ENCODE assay signal across 1 cellular context in the genomic region with DNA sequence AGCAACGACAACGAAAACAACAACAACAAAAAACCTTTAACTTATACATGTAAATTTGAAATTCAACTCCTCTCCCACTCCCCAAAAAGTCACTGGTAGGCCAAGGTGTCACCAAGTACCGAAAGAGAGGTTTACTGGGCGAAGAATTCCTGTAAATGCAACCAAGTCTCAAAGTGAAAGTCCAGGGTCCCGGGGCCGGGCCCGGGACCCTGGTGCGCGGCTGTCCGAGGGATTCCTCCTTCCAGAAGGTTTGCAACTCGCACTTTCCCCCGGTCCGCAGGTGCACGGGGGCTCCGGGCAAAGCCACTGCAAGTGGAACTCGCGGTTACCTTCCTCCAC.
TF ChIP-seq lines count a peak whose summit lies in the region.

No MANE protein-coding gene starts in this region.

TF ChIP-seq in GM23338, 12 proteins besides CTCF, POLR2A, EP300 and RAD21 (continued from another document):
- TF ChIP-seq JUNB (IDR thresholded peaks at IDR 0.05; ENCODE audit: unreplicated experiment), result no peak
- TF ChIP-seq POLR2AphosphoS5 (IDR thresholded peaks at IDR 0.05; ENCODE audit: low read depth), result no peak
- TF ChIP-seq, protein P1, sequence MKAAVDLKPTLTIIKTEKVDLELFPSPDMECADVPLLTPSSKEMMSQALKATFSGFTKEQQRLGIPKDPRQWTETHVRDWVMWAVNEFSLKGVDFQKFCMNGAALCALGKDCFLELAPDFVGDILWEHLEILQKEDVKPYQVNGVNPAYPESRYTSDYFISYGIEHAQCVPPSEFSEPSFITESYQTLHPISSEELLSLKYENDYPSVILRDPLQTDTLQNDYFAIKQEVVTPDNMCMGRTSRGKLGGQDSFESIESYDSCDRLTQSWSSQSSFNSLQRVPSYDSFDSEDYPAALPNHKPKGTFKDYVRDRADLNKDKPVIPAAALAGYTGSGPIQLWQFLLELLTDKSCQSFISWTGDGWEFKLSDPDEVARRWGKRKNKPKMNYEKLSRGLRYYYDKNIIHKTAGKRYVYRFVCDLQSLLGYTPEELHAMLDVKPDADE (IDR thresholded peaks at IDR 0.05), result no peak
- TF ChIP-seq EZH2 (IDR thresholded peaks at IDR 0.05; ENCODE audit: low read depth, unreplicated experiment), result no peak
- TF ChIP-seq, protein P2, sequence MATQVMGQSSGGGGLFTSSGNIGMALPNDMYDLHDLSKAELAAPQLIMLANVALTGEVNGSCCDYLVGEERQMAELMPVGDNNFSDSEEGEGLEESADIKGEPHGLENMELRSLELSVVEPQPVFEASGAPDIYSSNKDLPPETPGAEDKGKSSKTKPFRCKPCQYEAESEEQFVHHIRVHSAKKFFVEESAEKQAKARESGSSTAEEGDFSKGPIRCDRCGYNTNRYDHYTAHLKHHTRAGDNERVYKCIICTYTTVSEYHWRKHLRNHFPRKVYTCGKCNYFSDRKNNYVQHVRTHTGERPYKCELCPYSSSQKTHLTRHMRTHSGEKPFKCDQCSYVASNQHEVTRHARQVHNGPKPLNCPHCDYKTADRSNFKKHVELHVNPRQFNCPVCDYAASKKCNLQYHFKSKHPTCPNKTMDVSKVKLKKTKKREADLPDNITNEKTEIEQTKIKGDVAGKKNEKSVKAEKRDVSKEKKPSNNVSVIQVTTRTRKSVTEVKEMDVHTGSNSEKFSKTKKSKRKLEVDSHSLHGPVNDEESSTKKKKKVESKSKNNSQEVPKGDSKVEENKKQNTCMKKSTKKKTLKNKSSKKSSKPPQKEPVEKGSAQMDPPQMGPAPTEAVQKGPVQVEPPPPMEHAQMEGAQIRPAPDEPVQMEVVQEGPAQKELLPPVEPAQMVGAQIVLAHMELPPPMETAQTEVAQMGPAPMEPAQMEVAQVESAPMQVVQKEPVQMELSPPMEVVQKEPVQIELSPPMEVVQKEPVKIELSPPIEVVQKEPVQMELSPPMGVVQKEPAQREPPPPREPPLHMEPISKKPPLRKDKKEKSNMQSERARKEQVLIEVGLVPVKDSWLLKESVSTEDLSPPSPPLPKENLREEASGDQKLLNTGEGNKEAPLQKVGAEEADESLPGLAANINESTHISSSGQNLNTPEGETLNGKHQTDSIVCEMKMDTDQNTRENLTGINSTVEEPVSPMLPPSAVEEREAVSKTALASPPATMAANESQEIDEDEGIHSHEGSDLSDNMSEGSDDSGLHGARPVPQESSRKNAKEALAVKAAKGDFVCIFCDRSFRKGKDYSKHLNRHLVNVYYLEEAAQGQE (IDR thresholded peaks at IDR 0.05; ENCODE audit: unreplicated experiment), result no peak
TF ChIP-seq in GM23338: peak in this region for 0.
